Comparison of ENCODE assay signal across 11 cellular contexts in the genomic region with DNA sequence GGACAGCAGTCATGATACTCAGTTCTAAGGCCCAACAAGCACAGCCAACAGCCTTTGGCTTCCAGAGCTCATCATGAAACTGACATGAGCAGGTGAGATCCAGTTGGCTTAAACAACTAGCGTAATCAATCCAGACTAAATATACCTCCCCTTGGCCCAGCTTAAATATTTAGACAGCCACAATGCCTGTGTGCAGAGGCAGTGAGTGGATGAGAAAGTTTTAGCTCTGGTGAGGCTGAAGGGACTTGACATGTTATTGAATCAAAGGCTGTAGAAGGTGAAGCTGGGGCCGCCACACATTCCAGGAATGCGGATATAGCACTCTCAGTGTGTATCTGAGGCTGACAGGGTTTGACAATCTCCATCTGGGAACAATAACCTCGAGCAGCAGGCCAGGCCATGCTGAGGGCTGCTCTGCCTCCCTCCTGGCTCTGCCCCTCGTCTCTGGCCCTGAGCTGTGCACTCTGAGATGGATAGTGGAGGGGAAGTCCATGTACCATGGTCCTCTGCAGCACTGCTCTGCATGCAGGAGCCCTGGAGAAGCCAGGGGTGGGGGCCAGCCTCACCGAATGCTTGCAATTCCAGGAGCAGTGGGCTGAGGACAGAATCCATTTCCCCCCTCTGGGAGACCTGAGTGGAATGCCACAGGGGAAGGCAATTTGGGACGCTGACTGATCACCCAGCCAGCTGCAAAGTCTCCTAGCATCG. TPM values are rescaled to one million over a fixed set of nuclear protein-coding genes. Genes with fewer than 3 reads are reported as not detected.
DNase-seq lines count a peak whose midpoint lies in the region; ATAC-seq and TF ChIP-seq lines count a peak whose summit lies in the region.
"Had no signal": no experiment of that assay in that cellular context is flagged by ENCODE, and none has a peak within 500 bp of the region (broad histone marks: within the 10 kb centered on the region; RNA-seq: fewer than 3 reads in every experiment).

No MANE protein-coding gene starts in this region.

- no peaks in the 10 kb centered on the region for H3K79me2 ChIP-seq in Karpas-422 (ENCODE audit: low read length)

- no peaks in the 10 kb centered on the region for H3K9me3 Mint-ChIP-seq in activated CD8-positive, alpha-beta T cell treated with anti-CD3 and anti-CD28 coated beads, Interleukin-2, amount 10 ng/mL, durations not matched to agents 7 days and 5 days (ENCODE audit: insufficient read depth)
- no peaks in the 10 kb centered on the region for H3K9me3 Mint-ChIP-seq in activated CD8-positive, alpha-beta T cell treated with anti-CD3 and anti-CD28 coated beads for 36 hours
- peaks cover 9% of the 10 kb centered on the region for H3K9me3 Mint-ChIP-seq in type B pancreatic cell
- H3K9me3 Mint-ChIP-seq: memory B cell had no signal

- no peaks in the 10 kb centered on the region for H3K36me3 Mint-ChIP-seq in activated CD8-positive, alpha-beta T cell treated with anti-CD3 and anti-CD28 coated beads, Interleukin-2, amount 10 ng/mL, durations not matched to agents 7 days and 5 days (ENCODE audit: low read depth)
- no peaks in the 10 kb centered on the region for H3K36me3 Mint-ChIP-seq in activated CD8-positive, alpha-beta T cell treated with anti-CD3 and anti-CD28 coated beads for 36 hours (ENCODE audit: low read depth)
- no peaks in the 10 kb centered on the region for H3K36me3 Mint-ChIP-seq in type B pancreatic cell
- H3K36me3 Mint-ChIP-seq: memory B cell had no signal

- no peak overlapping the region for H3K4me2 ChIP-seq in Karpas-422 (ENCODE audit: low read depth, low read length, poor library complexity, severe bottlenecking)

- H3K9me3 ChIP-seq in lower lobe of right lung (no peaks in the 10 kb centered on the region), Karpas-422 (ENCODE audit: low read length) (no peaks in the 10 kb centered on the region)

- POLR2A ChIA-PET in activated CD8-positive, alpha-beta T cell treated with anti-CD3 and anti-CD28 coated beads, Interleukin-2, amount 10 ng/mL, durations not matched to agents 7 days and 5 days (lab: Charles Lee) = interaction anchor here (1.0 kb wide), 1 partner anchor 112 kb away, joined by 3 read pairs; no protein-coding TSS in a partner anchor
- POLR2A ChIA-PET in activated CD8-positive, alpha-beta T cell treated with anti-CD3 and anti-CD28 coated beads for 36 hours (lab: Charles Lee) = no interaction called here

- peak; percentile 18 for DNase-seq in activated CD8-positive, alpha-beta T cell treated with anti-CD3 and anti-CD28 coated beads, Interleukin-2, amount 10 ng/mL, durations not matched to agents 7 days and 5 days
- no peak for DNase-seq in activated CD8-positive, alpha-beta T cell treated with anti-CD3 and anti-CD28 coated beads for 36 hours
- no peak for DNase-seq in epithelial cell of prostate (ENCODE audit: low read depth, low spot score)
- DNase-seq in lower lobe of right lung = peak; percentile 48
- no peak for DNase-seq in type B pancreatic cell (ENCODE audit: extremely low spot score, unreplicated experiment)
- no peak for DNase-seq in NCI-H128 (lab: John Stamatoyannopoulos, UW; ENCODE audit: unreplicated experiment)
- DNase-seq in Karpas-422 = no peak
- DNase-seq: NCI-H1694 had no signal

- no peak overlapping the region for H3K4me3 Mint-ChIP-seq in activated CD8-positive, alpha-beta T cell treated with anti-CD3 and anti-CD28 coated beads, Interleukin-2, amount 10 ng/mL, durations not matched to agents 7 days and 5 days
- H3K4me3 Mint-ChIP-seq in activated CD8-positive, alpha-beta T cell treated with anti-CD3 and anti-CD28 coated beads for 36 hours = no peak overlapping the region
- peak overlapping the region; percentile 34 for H3K4me3 Mint-ChIP-seq in type B pancreatic cell
- H3K4me3 Mint-ChIP-seq: memory B cell had no signal

- H3K27ac Mint-ChIP-seq in activated CD8-positive, alpha-beta T cell treated with anti-CD3 and anti-CD28 coated beads, Interleukin-2, amount 10 ng/mL, durations not matched to agents 7 days and 5 days = no peak overlapping the region
- H3K27ac Mint-ChIP-seq in activated CD8-positive, alpha-beta T cell treated with anti-CD3 and anti-CD28 coated beads for 36 hours = no peak overlapping the region
- peak overlapping the region; percentile 85 for H3K27ac Mint-ChIP-seq in type B pancreatic cell
- H3K27ac Mint-ChIP-seq: memory B cell had no signal

- H4K20me1 ChIP-seq in Karpas-422 (ENCODE audit: insufficient read depth, low read depth, low read length) = no peaks in the 10 kb centered on the region

- H3K36me3 ChIP-seq in lower lobe of right lung (no peaks in the 10 kb centered on the region), Karpas-422 (ENCODE audit: insufficient read depth, low read length) (no peaks in the 10 kb centered on the region)

- H3K27me3 ChIP-seq in lower lobe of right lung (ENCODE audit: low read depth) (no peaks in the 10 kb centered on the region), Karpas-422 (ENCODE audit: low read length) (no peaks in the 10 kb centered on the region)

- no peak for ATAC-seq in activated CD8-positive, alpha-beta T cell treated with anti-CD3 and anti-CD28 coated beads, Interleukin-2, amount 10 ng/mL, durations not matched to agents 7 days and 5 days
- ATAC-seq in activated CD8-positive, alpha-beta T cell treated with anti-CD3 and anti-CD28 coated beads for 36 hours = no peak
- ATAC-seq in lower lobe of right lung (peak; percentile 66 to 81), HG02571 (IDR thresholded peaks at IDR 0.05; ENCODE audit: unreplicated experiment) (no peak)

- no peak for TF ChIP-seq CTCF in activated CD8-positive, alpha-beta T cell treated with anti-CD3 and anti-CD28 coated beads for 36 hours (IDR thresholded peaks at IDR 0.05)
- no peak for TF ChIP-seq CTCF in lower lobe of right lung (IDR thresholded peaks at IDR 0.05)
- TF ChIP-seq CTCF in type B pancreatic cell (conservative IDR thresholded peaks at IDR 0.05) = no peak

- H3K9me2 ChIP-seq in Karpas-422 (replicated peaks; ENCODE audit: insufficient read depth, low read length) = no peaks in the 10 kb centered on the region

- CTCF ChIA-PET in activated CD8-positive, alpha-beta T cell treated with anti-CD3 and anti-CD28 coated beads, Interleukin-2, amount 10 ng/mL, durations not matched to agents 7 days and 5 days (lab: Charles Lee) = interaction anchor here (0.7 kb wide), 1 partner anchor 61 kb away, joined by 3 read pairs; no protein-coding TSS in a partner anchor
- CTCF ChIA-PET in activated CD8-positive, alpha-beta T cell treated with anti-CD3 and anti-CD28 coated beads for 36 hours (lab: Charles Lee) = no interaction called here

- no peak overlapping the region for H3K9ac ChIP-seq in Karpas-422 (ENCODE audit: low read length)

- H3K4me1 ChIP-seq in lower lobe of right lung (peaks cover 5% of the 10 kb centered on the region), Karpas-422 (ENCODE audit: low read length) (no peaks in the 10 kb centered on the region)

- H3K27ac ChIP-seq in epithelial cell of prostate = peak overlapping the region; percentile 85
- no peak overlapping the region for H3K27ac ChIP-seq in lower lobe of right lung
- no peak overlapping the region for H3K27ac ChIP-seq in Karpas-422 (ENCODE audit: low read length)

- H3K27me3 Mint-ChIP-seq in activated CD8-positive, alpha-beta T cell treated with anti-CD3 and anti-CD28 coated beads, Interleukin-2, amount 10 ng/mL, durations not matched to agents 7 days and 5 days (ENCODE audit: low read depth) = peaks cover 2% of the 10 kb centered on the region
- no peaks in the 10 kb centered on the region for H3K27me3 Mint-ChIP-seq in activated CD8-positive, alpha-beta T cell treated with anti-CD3 and anti-CD28 coated beads for 36 hours
- H3K27me3 Mint-ChIP-seq in type B pancreatic cell = no peaks in the 10 kb centered on the region
- H3K27me3 Mint-ChIP-seq: memory B cell had no signal

- H3K4me1 Mint-ChIP-seq in activated CD8-positive, alpha-beta T cell treated with anti-CD3 and anti-CD28 coated beads, Interleukin-2, amount 10 ng/mL, durations not matched to agents 7 days and 5 days (ENCODE audit: low read depth) = peaks cover 35% of the 10 kb centered on the region
- peaks cover 33% of the 10 kb centered on the region for H3K4me1 Mint-ChIP-seq in activated CD8-positive, alpha-beta T cell treated with anti-CD3 and anti-CD28 coated beads for 36 hours (ENCODE audit: low read depth)
- peaks cover 26% of the 10 kb centered on the region for H3K4me1 Mint-ChIP-seq in type B pancreatic cell (ENCODE audit: unreplicated experiment)
- H3K4me1 Mint-ChIP-seq: memory B cell had no signal

- H3K4me3 ChIP-seq in lower lobe of right lung (no peak overlapping the region), Karpas-422 (ENCODE audit: low read length) (no peak overlapping the region)

- no peak overlapping the region for H2AFZ ChIP-seq in Karpas-422 (ENCODE audit: low read length)

- intact Hi-C loops in activated CD8-positive, alpha-beta T cell treated with anti-CD3 and anti-CD28 coated beads for 36 hours (cut with micrococcal nuclease) = no loop called here
- intact Hi-C loops in lower lobe of right lung (cut with DNase I) = no loop called here

RNA-seq across cellular contexts. Expression of gene RASL11B, which starts 37.4 kb away (rescaled TPM):
- total RNA-seq in activated CD8-positive, alpha-beta T cell treated with anti-CD3 and anti-CD28 coated beads, Interleukin-2, amount 10 ng/mL, durations not matched to agents 7 days and 5 days = under 1 TPM in 1 of 2 experiments, not detected in 1; 0.13 TPM
- under 1 TPM; 0.29 to 0.34 TPM for total RNA-seq in activated CD8-positive, alpha-beta T cell treated with anti-CD3 and anti-CD28 coated beads for 36 hours
- total RNA-seq in lower lobe of right lung (0.41 TPM), type B pancreatic cell (ENCODE audit: low replicate concordance) (2.7 and 15.7 TPM in 2 replicates)
- total RNA-seq in Karpas-422 (2014; rRNA removed; shearing (Covaris generic); ENCODE audit: low replicate concordance) = not detected in 2 replicates
- total RNA-seq: dermis microvascular lymphatic vessel endothelial cell had no signal

Comparison
In these comparisons a context has a peak if more than half of its experiments do, and no peak if none do; other contexts are left out.
1. DNase-seq: peak in activated CD8-positive, alpha-beta T cell treated with anti-CD3 and anti-CD28 coated beads, Interleukin-2, amount 10 ng/mL, durations not matched to agents 7 days and 5 days (single experiment) and lower lobe of right lung (single experiment); none in activated CD8-positive, alpha-beta T cell treated with anti-CD3 and anti-CD28 coated beads for 36 hours (single experiment), epithelial cell of prostate (single experiment), type B pancreatic cell (single experiment), NCI-H128 (single experiment) and Karpas-422 (single experiment).
2. ATAC-seq: peak in lower lobe of right lung (2 of 2); none in activated CD8-positive, alpha-beta T cell treated with anti-CD3 and anti-CD28 coated beads, Interleukin-2, amount 10 ng/mL, durations not matched to agents 7 days and 5 days (single experiment), activated CD8-positive, alpha-beta T cell treated with anti-CD3 and anti-CD28 coated beads for 36 hours (single experiment) and HG02571 (single experiment).